13 cellular contexts compared by ENCODE assay signal in the genomic region with DNA sequence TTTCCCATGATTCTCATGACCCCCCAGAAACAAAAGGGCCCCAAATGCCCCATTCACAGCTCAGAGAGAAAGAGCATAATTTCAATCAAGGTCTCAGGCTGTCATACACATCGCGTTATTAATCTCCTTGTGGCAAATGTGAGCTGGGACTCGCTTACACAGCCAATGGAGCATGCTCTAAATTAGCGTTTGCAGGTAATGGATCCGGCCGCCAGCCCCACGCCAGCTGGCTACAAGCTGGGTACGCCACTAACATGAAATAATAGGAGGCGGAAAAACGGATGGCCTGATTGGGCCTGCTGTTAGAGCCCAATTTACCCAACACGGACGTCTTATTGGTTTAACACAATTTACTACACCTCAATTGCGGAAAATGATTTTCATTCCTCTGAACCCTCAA.
"Had no signal": no experiment of that assay in that cellular context is flagged by ENCODE, and none has a peak within 500 bp of the region (broad histone marks: within the 10 kb centered on the region; RNA-seq: fewer than 3 reads in every experiment).

No MANE protein-coding gene starts in this region.

- H3K9me3 ChIP-seq: adrenal gland, heart right ventricle, tibial artery had no signal

- ATAC-seq: activated T-helper 17 cell treated with anti-CD3 and anti-CD28 coated beads, Interleukin-2, amount 50 U/mL, for 72 hours; heart right ventricle; left cardiac atrium; stimulated activated naive B cell treated with anti-CD40 and anti-IgM and Interleukin-4, amounts not matched to agents 10 μg/mL and 1 μg/mL and 100 μg/mL, for 72 hours had no signal

- H3K4me1 Mint-ChIP-seq: activated CD4-positive, alpha-beta T cell treated with anti-CD3 and anti-CD28 coated beads, Interleukin-2, amount 10 ng/mL, durations not matched to agents 7 days and 5 days; activated T-helper 17 cell treated with anti-CD3 and anti-CD28 coated beads, Interleukin-2, amount 50 U/mL, for 72 hours; naive B cell; stimulated activated naive B cell treated with anti-CD40 and anti-IgM and Interleukin-4, amounts not matched to agents 10 μg/mL and 1 μg/mL and 100 μg/mL, for 72 hours had no signal

- H3K9ac ChIP-seq: parathyroid adenoma had no signal

- H3K4me3 Mint-ChIP-seq: activated CD4-positive, alpha-beta T cell treated with anti-CD3 and anti-CD28 coated beads, Interleukin-2, amount 10 ng/mL, durations not matched to agents 7 days and 5 days; activated T-helper 17 cell treated with anti-CD3 and anti-CD28 coated beads, Interleukin-2, amount 50 U/mL, for 72 hours; naive B cell; stimulated activated naive B cell treated with anti-CD40 and anti-IgM and Interleukin-4, amounts not matched to agents 10 μg/mL and 1 μg/mL and 100 μg/mL, for 72 hours had no signal

- H3K4me1 ChIP-seq: adrenal gland, heart right ventricle, parathyroid adenoma, tibial artery had no signal

- H3K27ac Mint-ChIP-seq: activated CD4-positive, alpha-beta T cell treated with anti-CD3 and anti-CD28 coated beads, Interleukin-2, amount 10 ng/mL, durations not matched to agents 7 days and 5 days; activated T-helper 17 cell treated with anti-CD3 and anti-CD28 coated beads, Interleukin-2, amount 50 U/mL, for 72 hours; stimulated activated naive B cell treated with anti-CD40 and anti-IgM and Interleukin-4, amounts not matched to agents 10 μg/mL and 1 μg/mL and 100 μg/mL, for 72 hours had no signal

- H3K27me3 Mint-ChIP-seq: activated CD4-positive, alpha-beta T cell treated with anti-CD3 and anti-CD28 coated beads, Interleukin-2, amount 10 ng/mL, durations not matched to agents 7 days and 5 days; activated T-helper 17 cell treated with anti-CD3 and anti-CD28 coated beads, Interleukin-2, amount 50 U/mL, for 72 hours; naive B cell; stimulated activated naive B cell treated with anti-CD40 and anti-IgM and Interleukin-4, amounts not matched to agents 10 μg/mL and 1 μg/mL and 100 μg/mL, for 72 hours had no signal

- H3K27me3 ChIP-seq: adrenal gland, heart right ventricle, tibial artery had no signal

- H2AFZ ChIP-seq: parathyroid adenoma had no signal

- H3K27ac ChIP-seq: adrenal gland, heart right ventricle, parathyroid adenoma, tibial artery had no signal

- DNase-seq: activated CD4-positive, alpha-beta T cell treated with anti-CD3 and anti-CD28 coated beads, Interleukin-2, amount 10 ng/mL, durations not matched to agents 7 days and 5 days; activated naive CD4-positive, alpha-beta T cell treated with anti-CD3 and anti-CD28 coated beads, Interleukin-2, amount 50 U/mL, for 16 hours; heart right ventricle; left cardiac atrium; naive B cell; stimulated activated CD4-positive, alpha-beta T cell treated with anti-CD3 and anti-CD28 coated beads, Interleukin-15, amount 100 ng/mL, for 24 hours; stimulated activated CD4-positive, alpha-beta T cell treated with anti-CD3 and anti-CD28 coated beads, Interleukin-4, amount 100 ng/mL, for 1 hour; stimulated activated naive B cell treated with anti-CD40 and anti-IgM and Interleukin-4, amounts not matched to agents 10 μg/mL and 1 μg/mL and 100 μg/mL, for 72 hours; T-helper 9 cell had no signal

- H3K9me3 Mint-ChIP-seq: activated CD4-positive, alpha-beta T cell treated with anti-CD3 and anti-CD28 coated beads, Interleukin-2, amount 10 ng/mL, durations not matched to agents 7 days and 5 days; activated T-helper 17 cell treated with anti-CD3 and anti-CD28 coated beads, Interleukin-2, amount 50 U/mL, for 72 hours; naive B cell; stimulated activated naive B cell treated with anti-CD40 and anti-IgM and Interleukin-4, amounts not matched to agents 10 μg/mL and 1 μg/mL and 100 μg/mL, for 72 hours had no signal

- H3K4me3 ChIP-seq: adrenal gland, heart right ventricle, tibial artery had no signal
